Comparison of ENCODE assay signal across 9 cellular contexts in genomic region chr19:1446713-1447564, GRCh38. TPM values are rescaled to one million over a fixed set of nuclear protein-coding genes. Genes with fewer than 3 reads are reported as not detected.
A peak's percentile ranks its signal among the peaks of the same experiment; 100 is the strongest.
DNase-seq lines count a peak whose midpoint lies in the region; ATAC-seq, FAIRE-seq and TF ChIP-seq lines count a peak whose summit lies in the region.
"Had no signal": no experiment of that assay in that cellular context is flagged by ENCODE, and none has a peak within 500 bp of the region (broad histone marks: within the 10 kb centered on the region; RNA-seq: fewer than 3 reads in every experiment).

No MANE protein-coding gene starts in this region.

- TF ChIP-seq CTCF in endothelial cell of umbilical vein (IDR thresholded peaks at IDR 0.05; ENCODE audit: extremely low read depth in 1 of 2, insufficient read depth in 1 of 2, low read depth in 1 of 2, low read length in 2 of 2) = no peak
- no peak for TF ChIP-seq CTCF in sigmoid colon (IDR thresholded peaks at IDR 0.05)

- H3K79me2 ChIP-seq in endothelial cell of umbilical vein (ENCODE audit: control insufficient read depth, insufficient read depth, low read length) = peaks cover 1% of the 10 kb centered on the region

- POLR2A ChIA-PET in endothelial cell of umbilical vein (lab: Charles Lee) = no interaction called here

- H3K27ac Mint-ChIP-seq in activated naive CD4-positive, alpha-beta T cell treated with anti-CD3 and anti-CD28 coated beads for 36 hours = no peak overlapping the region
- no peak overlapping the region for H3K27ac Mint-ChIP-seq in activated naive CD4-positive, alpha-beta T cell treated with anti-CD3 and anti-CD28 coated beads, Interleukin-2, amount 50 U/mL, for 72 hours

- H4K20me1 ChIP-seq in endothelial cell of umbilical vein (replicated peaks; ENCODE audit: control insufficient read depth, extremely low read depth, insufficient read depth, low read length) = no peaks in the 10 kb centered on the region

- H3K36me3 ChIP-seq in endothelial cell of umbilical vein (ENCODE audit: control insufficient read depth in 2 of 2, extremely low read depth in 1 of 2, insufficient read depth in 2 of 2, low read length in 2 of 2) = peaks cover 3 to 4% of the 10 kb centered on the region in 2 experiments
- peaks cover 0 to 10% (median 2%) of the 10 kb centered on the region in 4 donors for H3K36me3 ChIP-seq in sigmoid colon

- H3K4me3 ChIP-seq in endothelial cell of umbilical vein (replicated peaks in 1 of 3; ENCODE audit: insufficient read depth in 1 of 3, low read depth in 1 of 3, low read length in 3 of 3) = no peak overlapping the region
- H3K4me3 ChIP-seq in sigmoid colon = peak overlapping the region in 3 of 4 donors; percentile 33 to 43 (median 43)

- FAIRE-seq in endothelial cell of umbilical vein (lab: Jason Lieb, UNC) = no peak

- TF ChIP-seq EP300 in sigmoid colon (IDR thresholded peaks at IDR 0.05) = no peak

- no peak overlapping the region for H3K4me3 Mint-ChIP-seq in activated naive CD4-positive, alpha-beta T cell treated with anti-CD3 and anti-CD28 coated beads for 36 hours

- dilution Hi-C loops in endothelial cell of umbilical vein (cut with MboI; ENCODE audit: extremely low pct_ligation_motif_present, low sequenced_read_pairs) = no loop called here

- H3K4me1 ChIP-seq in endothelial cell of umbilical vein (ENCODE audit: control insufficient read depth, extremely low read depth, insufficient read depth, low read length) (no peaks in the 10 kb centered on the region), sigmoid colon (peaks cover 0 to 32% (median 26%) of the 10 kb centered on the region in 4 donors)

- ATAC-seq in activated naive CD4-positive, alpha-beta T cell treated with anti-CD3 and anti-CD28 coated beads, Interleukin-2, amount 50 U/mL, for 72 hours = no peak
- ATAC-seq in GM21381 (IDR thresholded peaks at IDR 0.05; ENCODE audit: unreplicated experiment) (no peak), HG03520 (IDR thresholded peaks at IDR 0.05; ENCODE audit: unreplicated experiment) (no peak)

- no TSS peak for BruUV-seq in endothelial cell of umbilical vein (replicated peaks; lab: Mats Ljungman, UMichigan)

- TF ChIP-seq POLR2A in endothelial cell of umbilical vein (IDR thresholded peaks at IDR 0.05; ENCODE audit: low read depth, low read length) (no peak), sigmoid colon (IDR thresholded peaks at IDR 0.05) (no peak)

- no peaks in the 10 kb centered on the region for H3K9me3 Mint-ChIP-seq in activated naive CD4-positive, alpha-beta T cell treated with anti-CD3 and anti-CD28 coated beads for 36 hours
- H3K9me3 Mint-ChIP-seq in activated naive CD4-positive, alpha-beta T cell treated with anti-CD3 and anti-CD28 coated beads, Interleukin-2, amount 50 U/mL, for 72 hours = no peaks in the 10 kb centered on the region

- H3K27ac ChIP-seq in endothelial cell of umbilical vein (ENCODE audit: insufficient read depth, low read depth, low read length) (no peak overlapping the region), sigmoid colon (no peak overlapping the region)

- H3K4me2 ChIP-seq in endothelial cell of umbilical vein (ENCODE audit: insufficient read depth, low read length) = no peak overlapping the region

- peaks cover 27 to 39% of the 10 kb centered on the region in 2 experiments for H3K27me3 ChIP-seq in endothelial cell of umbilical vein (ENCODE audit: control insufficient read depth in 2 of 2, insufficient read depth in 2 of 2, low read length in 2 of 2)
- peaks cover 58 to 70% (median 67%) of the 10 kb centered on the region in 3 donors for H3K27me3 ChIP-seq in sigmoid colon

- 3% methylated on average over 65 of the region's 65 CpGs for WGBS in sigmoid colon, 2 donors

- peak; percentile 33 for DNase-seq in activated naive CD4-positive, alpha-beta T cell treated with anti-CD3 and anti-CD28 coated beads for 36 hours
- no peak for DNase-seq in activated naive CD4-positive, alpha-beta T cell treated with anti-CD3 and anti-CD28 coated beads, Interleukin-2, amount 50 U/mL, for 72 hours (ENCODE audit: low spot score in 2 of 2)
- DNase-seq in NCI-H1930 (lab: John Stamatoyannopoulos, UW) (peak; percentile 23 to 44), endothelial cell of umbilical vein (ENCODE audit: low read depth, low spot score) (no peak), sigmoid colon (no peak), SKM-1 (lab: John Stamatoyannopoulos, UW; ENCODE audit: unreplicated experiment) (no peak)
- DNase-seq: stimulated activated CD4-positive, alpha-beta T cell treated with anti-CD3 and anti-CD28 coated beads, Interleukin-2, amount 100 ng/mL, for 48 hours had no signal

- H3K4me1 Mint-ChIP-seq in activated naive CD4-positive, alpha-beta T cell treated with anti-CD3 and anti-CD28 coated beads for 36 hours (ENCODE audit: low read depth) = peaks cover 14% of the 10 kb centered on the region

- H3K36me3 Mint-ChIP-seq in activated naive CD4-positive, alpha-beta T cell treated with anti-CD3 and anti-CD28 coated beads for 36 hours (ENCODE audit: low read depth) = peaks cover 6% of the 10 kb centered on the region
- peaks cover 2 to 7% of the 10 kb centered on the region in 2 donors for H3K36me3 Mint-ChIP-seq in activated naive CD4-positive, alpha-beta T cell treated with anti-CD3 and anti-CD28 coated beads, Interleukin-2, amount 50 U/mL, for 72 hours

- no peak overlapping the region for H3K9ac ChIP-seq in endothelial cell of umbilical vein (replicated peaks; ENCODE audit: extremely low read depth, insufficient read depth, low read length)

- intact Hi-C loops in activated naive CD4-positive, alpha-beta T cell treated with anti-CD3 and anti-CD28 coated beads for 36 hours (cut with micrococcal nuclease) = no loop called here
- intact Hi-C loops in endothelial cell of umbilical vein (cut with micrococcal nuclease) (no loop called here), sigmoid colon (cut with DNase I) (loop anchor here (5.0 kb wide), 1 partner anchor 60 kb away; no protein-coding TSS in a partner anchor)

- peaks cover 41% of the 10 kb centered on the region for H3K27me3 Mint-ChIP-seq in activated naive CD4-positive, alpha-beta T cell treated with anti-CD3 and anti-CD28 coated beads for 36 hours (ENCODE audit: low read depth)

- H2AFZ ChIP-seq in endothelial cell of umbilical vein (ENCODE audit: low read depth, low read length) = no peak overlapping the region

- no peaks in the 10 kb centered on the region for H3K9me1 ChIP-seq in endothelial cell of umbilical vein (replicated peaks; ENCODE audit: control insufficient read depth, extremely low read depth, insufficient read depth, low read length)

- no peaks in the 10 kb centered on the region for H3K9me3 ChIP-seq in endothelial cell of umbilical vein (replicated peaks; ENCODE audit: control insufficient read depth, insufficient read depth, low read length)
- no peaks in the 10 kb centered on the region for H3K9me3 ChIP-seq in sigmoid colon

- CTCF ChIA-PET in activated naive CD4-positive, alpha-beta T cell treated with anti-CD3 and anti-CD28 coated beads for 36 hours (lab: Charles Lee) = no interaction called here
- CTCF ChIA-PET in endothelial cell of umbilical vein (lab: Charles Lee) = interaction anchor here (1.0 kb wide), 1 partner anchor 20 kb away, joined by 4 read pairs; no protein-coding TSS in a partner anchor

RNA-seq across cellular contexts. Expression of gene APC2, which starts 3.0 kb away (rescaled TPM):
- under 1 TPM; 0.07 to 0.12 TPM for total RNA-seq in activated naive CD4-positive, alpha-beta T cell treated with anti-CD3 and anti-CD28 coated beads for 36 hours
- total RNA-seq in activated naive CD4-positive, alpha-beta T cell treated with anti-CD3 and anti-CD28 coated beads, Interleukin-2, amount 50 U/mL, for 72 hours = under 1 TPM; 0.09 to 0.14 TPM
- total RNA-seq in endothelial cell of umbilical vein (0.04 and 0.23 TPM in 2 replicates), sigmoid colon (1 to 10 TPM in 2 of 4 donors, under 1 TPM in 2; under 0.01 to 2.0 (median 0.91) TPM)
- polyA plus RNA-seq in endothelial cell of umbilical vein (0.01 and 0.05 TPM in 2 replicates), sigmoid colon (1 to 10 TPM in 1 of 3 donors, not detected in 2; 1.2 TPM)
- polyA plus RNA-seq in endothelial cell of umbilical vein (2011; cell fraction: cytosol; rRNA removed) = 0.01 and 0.03 TPM in 2 replicates
- 0.10 and 0.12 TPM in 2 replicates for polyA plus RNA-seq in endothelial cell of umbilical vein (2011; cell fraction: nucleus; rRNA removed)
- polyA plus RNA-seq in endothelial cell of umbilical vein (2012) = 0.15 and 0.19 TPM in 2 replicates
- polyA minus RNA-seq in endothelial cell of umbilical vein = 0.04 TPM in 1 of 2 replicates, not detected in the other
- 0.41 TPM for polyA minus RNA-seq in endothelial cell of umbilical vein (2011; cell fraction: cytosol; rRNA and poly(A)+ RNA removed)
- 0.19 and 0.24 TPM in 2 replicates for polyA minus RNA-seq in endothelial cell of umbilical vein (2011; cell fraction: nucleus; rRNA and poly(A)+ RNA removed)

RNA-seq across cellular contexts. Expression of gene RPS15, which starts 8.7 kb away (rescaled TPM):
- total RNA-seq in activated naive CD4-positive, alpha-beta T cell treated with anti-CD3 and anti-CD28 coated beads for 36 hours = 1,000 to 10,000 TPM; 1,902 to 1,906 TPM
- 1,000 to 10,000 TPM; 1,495 to 1,747 TPM for total RNA-seq in activated naive CD4-positive, alpha-beta T cell treated with anti-CD3 and anti-CD28 coated beads, Interleukin-2, amount 50 U/mL, for 72 hours
- total RNA-seq in endothelial cell of umbilical vein (1,260 and 1,287 TPM in 2 replicates), sigmoid colon (1,000 to 10,000 TPM; 3,601 to 5,641 (median 3,840) TPM)
- polyA plus RNA-seq in endothelial cell of umbilical vein (2,646 and 3,270 TPM in 2 replicates), sigmoid colon (1,000 to 10,000 TPM; 2,516 to 4,453 (median 3,359) TPM)
- polyA plus RNA-seq in endothelial cell of umbilical vein (2011; cell fraction: cytosol; rRNA removed) = 2,566 and 2,596 TPM in 2 replicates
- 642 and 652 TPM in 2 replicates for polyA plus RNA-seq in endothelial cell of umbilical vein (2011; cell fraction: nucleus; rRNA removed)
- polyA plus RNA-seq in endothelial cell of umbilical vein (2012) = 1,687 and 2,164 TPM in 2 replicates
- 334 and 411 TPM in 2 replicates for polyA minus RNA-seq in endothelial cell of umbilical vein
- 1,670 TPM for polyA minus RNA-seq in endothelial cell of umbilical vein (2011; cell fraction: cytosol; rRNA and poly(A)+ RNA removed)
- polyA minus RNA-seq in endothelial cell of umbilical vein (2011; cell fraction: nucleus; rRNA and poly(A)+ RNA removed) = 86.6 and 136 TPM in 2 replicates

RNA-seq across cellular contexts. Expression of gene C19orf25, which starts 32.1 kb away (rescaled TPM):
- total RNA-seq in activated naive CD4-positive, alpha-beta T cell treated with anti-CD3 and anti-CD28 coated beads for 36 hours = 10 to 100 TPM; 17.5 to 20.8 TPM
- 10 to 100 TPM; 24.5 to 29.3 TPM for total RNA-seq in activated naive CD4-positive, alpha-beta T cell treated with anti-CD3 and anti-CD28 coated beads, Interleukin-2, amount 50 U/mL, for 72 hours
- 28.0 and 29.0 TPM in 2 replicates for total RNA-seq in endothelial cell of umbilical vein
- polyA plus RNA-seq in endothelial cell of umbilical vein = 34.6 and 40.3 TPM in 2 replicates
- polyA plus RNA-seq in endothelial cell of umbilical vein (2011; cell fraction: cytosol; rRNA removed) = 21.2 and 27.3 TPM in 2 replicates
- 20.9 TPM in 2 replicates for polyA plus RNA-seq in endothelial cell of umbilical vein (2011; cell fraction: nucleus; rRNA removed)
- 10.8 and 16.6 TPM in 2 replicates for polyA plus RNA-seq in endothelial cell of umbilical vein (2012)
- 7.0 and 9.5 TPM in 2 replicates for polyA minus RNA-seq in endothelial cell of umbilical vein
- 19.0 TPM for polyA minus RNA-seq in endothelial cell of umbilical vein (2011; cell fraction: cytosol; rRNA and poly(A)+ RNA removed)
- 9.1 and 11.3 TPM in 2 replicates for polyA minus RNA-seq in endothelial cell of umbilical vein (2011; cell fraction: nucleus; rRNA and poly(A)+ RNA removed)
- 10 to 100 TPM; 19.6 to 26.0 (median 22.2) TPM for total RNA-seq in sigmoid colon
- 10 to 100 TPM; 38.4 to 51.5 (median 48.3) TPM for polyA plus RNA-seq in sigmoid colon

RNA-seq across cellular contexts. Expression of gene DAZAP1, which starts 39.6 kb away (rescaled TPM):
- total RNA-seq in activated naive CD4-positive, alpha-beta T cell treated with anti-CD3 and anti-CD28 coated beads for 36 hours = 100 to 1,000 TPM; 253 to 265 TPM
- 100 to 1,000 TPM; 194 to 298 TPM for total RNA-seq in activated naive CD4-positive, alpha-beta T cell treated with anti-CD3 and anti-CD28 coated beads, Interleukin-2, amount 50 U/mL, for 72 hours
- total RNA-seq in endothelial cell of umbilical vein (177 and 187 TPM in 2 replicates), sigmoid colon (10 to 100 TPM; 28.2 to 54.4 (median 42.2) TPM)
- polyA plus RNA-seq in endothelial cell of umbilical vein (50.1 and 51.5 TPM in 2 replicates), sigmoid colon (100 to 1,000 TPM in 1 of 3 donors, 10 to 100 TPM in 2; 51.1 to 132 (median 51.6) TPM)
- polyA plus RNA-seq in endothelial cell of umbilical vein (2011; cell fraction: cytosol; rRNA removed) = 56.8 and 65.7 TPM in 2 replicates
- 116 and 136 TPM in 2 replicates for polyA plus RNA-seq in endothelial cell of umbilical vein (2011; cell fraction: nucleus; rRNA removed)
- 91.7 and 104 TPM in 2 replicates for polyA plus RNA-seq in endothelial cell of umbilical vein (2012)
- 49.1 and 54.8 TPM in 2 replicates for polyA minus RNA-seq in endothelial cell of umbilical vein
- polyA minus RNA-seq in endothelial cell of umbilical vein (2011; cell fraction: cytosol; rRNA and poly(A)+ RNA removed) = 45.0 TPM
- 41.7 and 45.9 TPM in 2 replicates for polyA minus RNA-seq in endothelial cell of umbilical vein (2011; cell fraction: nucleus; rRNA and poly(A)+ RNA removed)

RNA-seq across cellular contexts. Expression of gene PCSK4, which starts 43.2 kb away (rescaled TPM):
- 1 to 10 TPM; 1.5 to 1.7 TPM for total RNA-seq in activated naive CD4-positive, alpha-beta T cell treated with anti-CD3 and anti-CD28 coated beads for 36 hours
- 1 to 10 TPM; 8.4 to 9.4 TPM for total RNA-seq in activated naive CD4-positive, alpha-beta T cell treated with anti-CD3 and anti-CD28 coated beads, Interleukin-2, amount 50 U/mL, for 72 hours
- total RNA-seq in endothelial cell of umbilical vein = 0.92 and 1.2 TPM in 2 replicates
- polyA plus RNA-seq in endothelial cell of umbilical vein = 1.7 TPM in 2 replicates
- 0.41 and 0.48 TPM in 2 replicates for polyA plus RNA-seq in endothelial cell of umbilical vein (2011; cell fraction: cytosol; rRNA removed)
- 5.9 and 7.2 TPM in 2 replicates for polyA plus RNA-seq in endothelial cell of umbilical vein (2011; cell fraction: nucleus; rRNA removed)
- polyA plus RNA-seq in endothelial cell of umbilical vein (2012) = 0.96 and 2.2 TPM in 2 replicates
- 1.2 and 1.4 TPM in 2 replicates for polyA minus RNA-seq in endothelial cell of umbilical vein
- 0.61 TPM for polyA minus RNA-seq in endothelial cell of umbilical vein (2011; cell fraction: cytosol; rRNA and poly(A)+ RNA removed)
- polyA minus RNA-seq in endothelial cell of umbilical vein (2011; cell fraction: nucleus; rRNA and poly(A)+ RNA removed) = 0.38 and 1.1 TPM in 2 replicates
- total RNA-seq in sigmoid colon = 1 to 10 TPM in 3 of 4 donors, under 1 TPM in 1; 0.99 to 5.0 (median 3.1) TPM
- polyA plus RNA-seq in sigmoid colon = 1 to 10 TPM in 2 of 3 donors, not detected in 1; 1.2 to 4.1 TPM

Comparison
In these comparisons a context has a peak if more than half of its experiments do, and no peak if none do; other contexts are left out.
1. DNase-seq: peak in activated naive CD4-positive, alpha-beta T cell treated with anti-CD3 and anti-CD28 coated beads for 36 hours (single experiment) and NCI-H1930 (2 of 2); none in activated naive CD4-positive, alpha-beta T cell treated with anti-CD3 and anti-CD28 coated beads, Interleukin-2, amount 50 U/mL, for 72 hours (0 of 2), endothelial cell of umbilical vein (single experiment), sigmoid colon (single experiment) and SKM-1 (single experiment).
2. H3K4me3 ChIP-seq: peak in sigmoid colon (3 of 4); none in endothelial cell of umbilical vein (0 of 3).